8 cellular contexts compared by ENCODE assay signal in genomic region chr4:26862381-26862915, GRCh38. TPM values are rescaled to one million over a fixed set of nuclear protein-coding genes. Genes with fewer than 3 reads are reported as not detected.
DNase-seq lines count a peak whose midpoint lies in the region; ATAC-seq, FAIRE-seq and TF ChIP-seq lines count a peak whose summit lies in the region.

No MANE protein-coding gene starts in this region.

- H3K27me3 Mint-ChIP-seq in naive thymus-derived CD8-positive, alpha-beta T cell = no peaks in the 10 kb centered on the region

- no peak for TF ChIP-seq CTCF in BJ (IDR thresholded peaks at IDR 0.05; ENCODE audit: insufficient read depth, low read depth, low read length)
- no peak for TF ChIP-seq CTCF in bronchial epithelial cell (IDR thresholded peaks at IDR 0.05; ENCODE audit: insufficient read depth, low read length, severe bottlenecking)
- no peak for TF ChIP-seq CTCF in GM13977 (IDR thresholded peaks at IDR 0.05; ENCODE audit: extremely low read depth, insufficient read depth, missing control alignments)

- no peaks in the 10 kb centered on the region for H3K36me3 ChIP-seq in BJ (ENCODE audit: control insufficient read depth, insufficient read depth, low read length)
- H3K36me3 ChIP-seq in bronchial epithelial cell (ENCODE audit: control insufficient read depth, insufficient read depth, low read length) = no peaks in the 10 kb centered on the region

- no peak for ATAC-seq in naive thymus-derived CD8-positive, alpha-beta T cell
- ATAC-seq in left lobe of liver = no peak

- H3K4me1 Mint-ChIP-seq in naive thymus-derived CD8-positive, alpha-beta T cell = peaks cover 34 to 82% (median 71%) of the 10 kb centered on the region in 4 donors

- peak overlapping the region; percentile 9 to 99 (median 98) for H3K27ac Mint-ChIP-seq in naive thymus-derived CD8-positive, alpha-beta T cell

- no peak for FAIRE-seq in bronchial epithelial cell (lab: Jason Lieb, UNC)

- no peak for DNase-seq in BJ (ENCODE audit: low read depth)
- no peak for DNase-seq in Jurkat, Clone E6-1 (ENCODE audit: low read depth, low spot score)
- DNase-seq in bronchial epithelial cell (ENCODE audit: low read depth) = no peak
- DNase-seq in naive thymus-derived CD8-positive, alpha-beta T cell = no peak
- no peak for DNase-seq in left lobe of liver (ENCODE audit: low spot score)
- DNase-seq in COR-L47 (lab: John Stamatoyannopoulos, UW) = no peak
- DNase-seq in amniotic stem cell (lab: John Stamatoyannopoulos, UW) = no peak
- no peak for DNase-seq in GM13977 (ENCODE audit: low spot score)

- H3K4me3 ChIP-seq in BJ (ENCODE audit: low read depth, low read length) (peak overlapping the region; percentile 80), bronchial epithelial cell (ENCODE audit: low read depth, low read length) (peak overlapping the region; percentile 60)
- peak overlapping the region; percentile 58; the same call in 1 of the 2 replicates for H3K4me3 ChIP-seq in Jurkat, Clone E6-1 (ENCODE audit: low read length)

- no peaks in the 10 kb centered on the region for H3K9me3 Mint-ChIP-seq in naive thymus-derived CD8-positive, alpha-beta T cell

- CTCF ChIA-PET in BJ (lab: Yijun Ruan, JAX) = no interaction called here

- POLR2A ChIA-PET in BJ (lab: Charles Lee) = no interaction called here
- POLR2A ChIA-PET in naive thymus-derived CD8-positive, alpha-beta T cell (lab: Charles Lee) = interaction anchor here (0.7 to 5.8 kb wide), 11 partner anchors 10 to 949 kb away, joined by 4 to 180 read pairs (median 16); no protein-coding TSS in a partner anchor

- in situ Hi-C loops in GM13977 (cut with MboI; ENCODE audit: low pct_unique_long_range_greater_than_20kb, low sequenced_read_pairs, unreplicated experiment) = no loop called here

- H3K36me3 Mint-ChIP-seq in naive thymus-derived CD8-positive, alpha-beta T cell = peaks cover 0 to 4% (median 2%) of the 10 kb centered on the region in 3 donors

- H3K27me3 ChIP-seq in BJ (ENCODE audit: control insufficient read depth, insufficient read depth, low read length) = no peaks in the 10 kb centered on the region
- no peaks in the 10 kb centered on the region for H3K27me3 ChIP-seq in bronchial epithelial cell (ENCODE audit: control insufficient read depth, insufficient read depth, low read length)

- H3K4me3 Mint-ChIP-seq in naive thymus-derived CD8-positive, alpha-beta T cell = peak overlapping the region; percentile 90 to 99 (median 97)

RNA-seq across cellular contexts. Expression of gene STIM2, which starts 1.8 kb away (rescaled TPM):
- polyA plus RNA-seq in BJ (2011; rRNA removed) = 14.4 and 17.8 TPM in 2 replicates
- polyA minus RNA-seq in BJ (2011; rRNA and poly(A)+ RNA removed) = 13.5 and 16.7 TPM in 2 replicates
- 35.8 TPM for polyA plus RNA-seq in Jurkat, Clone E6-1 (2012; ENCODE audit: insufficient read depth, insufficient read length)
- 7.6 and 15.6 TPM in 2 replicates for total RNA-seq in bronchial epithelial cell
- 100 to 1,000 TPM; 105 TPM for total RNA-seq in naive thymus-derived CD8-positive, alpha-beta T cell
- polyA plus RNA-seq in naive thymus-derived CD8-positive, alpha-beta T cell = 10 to 100 TPM; 22.2 to 35.4 (median 33.0) TPM
- 12.8 TPM for total RNA-seq in left lobe of liver
